8 cellular contexts compared by ENCODE assay signal in genomic region chr16:81035398-81035974, GRCh38.
DNase-seq lines count a peak whose midpoint lies in the region; ATAC-seq and TF ChIP-seq lines count a peak whose summit lies in the region.

Gene ATMIN (plus strand): TSS chr16:81035842. CDS start chr16:81035871, 29 bp downstream.

- DNase-seq in GM13976 (ENCODE audit: low spot score) (peak; percentile 98), NCI-H187 treated with DMSO at 0.1 percent for 48 hours (lab: John Stamatoyannopoulos, UW) (peak; percentile 6), T1000 (lab: John Stamatoyannopoulos, UW) (peak; percentile 28), astrocyte of the hippocampus (ENCODE audit: low read depth, low spot score) (peak; percentile 96), hypothalamus (lab: John Stamatoyannopoulos, UW) (peak in 49 of 51 donors; percentile 13 to 86 (median 61)), retinal pigment epithelial cell (ENCODE audit: low read depth) (peak; percentile 34)

- in situ Hi-C loops in GM13976 (cut with MboI; ENCODE audit: low sequenced_read_pairs, unreplicated experiment): no loop called here

- ATAC-seq in HG02884 (IDR thresholded peaks at IDR 0.05; ENCODE audit: unreplicated experiment) (peak; percentile 82), HG03378 (IDR thresholded peaks at IDR 0.05; ENCODE audit: unreplicated experiment) (no peak)

- peak; percentile 99 for TF ChIP-seq CTCF in GM13976 (IDR thresholded peaks at IDR 0.05; ENCODE audit: borderline replicate concordance, control extremely low read depth, extremely low read depth, insufficient read depth, missing control alignments)
- TF ChIP-seq CTCF in retinal pigment epithelial cell (conservative IDR thresholded peaks at IDR 0.05; ENCODE audit: low read depth, low read length): peak; percentile 88

- peak within 1 kb of the TSS; percentile 74 for H3K4me3 ChIP-seq in retinal pigment epithelial cell (ENCODE audit: low read length)

Comparison
In these comparisons a context has a peak if more than half of its experiments do, and no peak if none do; other contexts are left out.
1. DNase-seq: peak in every context shown above with its lines; median percentile 98 in GM13976; 96 in astrocyte of the hippocampus; 61 in hypothalamus; 34 in retinal pigment epithelial cell; 28 in T1000; 6 in NCI-H187 treated with DMSO at 0.1 percent for 48 hours.